19 cellular contexts compared by ENCODE assay signal in genomic region chr7:26008428-26008827, GRCh38.
DNase-seq lines count a peak whose midpoint lies in the region; ATAC-seq, FAIRE-seq and TF ChIP-seq lines count a peak whose summit lies in the region.
"Had no signal": no experiment of that assay in that cellular context is flagged by ENCODE, and none has a peak within 500 bp of the region (broad histone marks: within the 10 kb centered on the region; RNA-seq: fewer than 3 reads in every experiment).

No MANE protein-coding gene starts in this region.

- DNase-seq in DMS53 (lab: John Stamatoyannopoulos, UW) (peak; percentile 24), DMS53 treated with DMSO at 0.1 percent for 48 hours (lab: John Stamatoyannopoulos, UW; ENCODE audit: unreplicated experiment) (no peak), H1 (ENCODE audit: low read depth in 1 of 2, low spot score in 2 of 2) (no peak), retinal pigment epithelial cell (ENCODE audit: low read depth) (peak; percentile 5), iPS-NIHi11 (ENCODE audit: low spot score) (no peak), left colon (no peak), NCI-H69 (lab: John Stamatoyannopoulos, UW) (no peak)
- DNase-seq: AML-193; Caco-2; CD4-positive, alpha-beta T cell; DMS153; DND-41; EL; GOT3; H9 had no signal

- no peak for FAIRE-seq in H1 (lab: Jason Lieb, UNC)
- FAIRE-seq: A549, GM12878 had no signal

- H4K91ac ChIP-seq in H1 (replicated peaks; ENCODE audit: insufficient read length, low read length): no peak overlapping the region

- CTCF ChIA-PET in H1 (lab: Charles Lee; ENCODE audit: partially characterized antibody): interaction anchor here (1.1 to 1.2 kb wide), 2 partner anchors 10 to 20 kb away, joined by 3 read pairs; no protein-coding TSS in a partner anchor

- no peak overlapping the region for H2BK5ac ChIP-seq in H1 (ENCODE audit: low read depth, low read length)

- TF ChIP-seq EP300 in H1 (IDR thresholded peaks at IDR 0.05; ENCODE audit: borderline replicate concordance in 1 of 2, low read depth in 2 of 2, low read length in 2 of 2): no peak

- H2AK5ac ChIP-seq in H1 (ENCODE audit: low read depth, low read length): no peak overlapping the region

- H4K20me1 ChIP-seq in H1 (replicated peaks in 1 of 2; ENCODE audit: control insufficient read depth in 1 of 2, insufficient read depth in 2 of 2, low read length in 2 of 2): no peaks in the 10 kb centered on the region

- H3K36me3 ChIP-seq in H1 (ENCODE audit: control insufficient read depth in 2 of 4, insufficient read depth in 4 of 4, low read length in 3 of 4): peaks cover 0 to 4% (median 1%) of the 10 kb centered on the region in 4 experiments; a peak in 2 of 8 replicates

- H3K4me1 ChIP-seq in H1 (replicated peaks in 1 of 4; ENCODE audit: control insufficient read depth in 3 of 4, insufficient read depth in 4 of 4, low read length in 3 of 4): no peaks in the 10 kb centered on the region
- H3K4me1 ChIP-seq: A549 had no signal

- no peak overlapping the region for H3K23ac ChIP-seq in H1 (ENCODE audit: insufficient read length)

- H3K9me3 ChIP-seq in H1 (ENCODE audit: insufficient read depth in 2 of 2, low read depth in 1 of 2, low read length in 1 of 2): peaks cover 20 to 26% of the 10 kb centered on the region in 2 experiments
- H3K9me3 ChIP-seq: A549, Caco-2 had no signal

- TF ChIP-seq RAD21 in H1 (IDR thresholded peaks at IDR 0.05 in 1 of 2, conservative IDR thresholded peaks at IDR 0.05 in 1 of 2; ENCODE audit: low read depth in 2 of 2, low read length in 2 of 2): no peak

- H3K27me3 ChIP-seq in H1 (replicated peaks in 1 of 4; ENCODE audit: control insufficient read depth in 3 of 4, extremely low read depth in 1 of 4, insufficient read depth in 3 of 4, low read length in 3 of 4): peaks cover 0 to 5% (median 3%) of the 10 kb centered on the region in 4 experiments; a peak in 5 of 7 replicates

- no peak overlapping the region for H2AFZ ChIP-seq in H1 (ENCODE audit: low read length)

- no peak overlapping the region for H4K5ac ChIP-seq in H1 (ENCODE audit: insufficient read length, low read depth, low read length)

- no peak for ATAC-seq in left colon
- ATAC-seq: A549, GM12878 had no signal

- H3K4me3 ChIP-seq in H1 (ENCODE audit: extremely low read depth in 1 of 4, insufficient read depth in 2 of 4, low read depth in 3 of 4, low read length in 4 of 4): no peak overlapping the region
- no peak overlapping the region for H3K4me3 ChIP-seq in retinal pigment epithelial cell (ENCODE audit: low read length)
- H3K4me3 ChIP-seq: A549, GM12878 had no signal

- H3K79me1 ChIP-seq in H1 (ENCODE audit: low read depth, low read length): no peaks in the 10 kb centered on the region

- 85% methylated on average over 5 of the region's 5 CpGs; no CpG with 5 or more reads in 1 of the 2 experiments for WGBS in H1 (ENCODE audit: extremely low coverage in 1 of 2, insufficient coverage in 1 of 2, insufficient read length in 1 of 2, insufficient replicate concordance in 2 of 2, low coverage in 1 of 2, low lambda C conversion rate in 2 of 2, missing lambda C conversion rate in 1 of 2), 2 experiments

- POLR2A ChIA-PET in H1 (lab: Charles Lee; ENCODE audit: partially characterized antibody): interaction anchor here (1.1 kb wide), 1 partner anchor 13 kb away, joined by 3 read pairs; no protein-coding TSS in a partner anchor

- H3K4ac ChIP-seq in H1 (replicated peaks; ENCODE audit: insufficient read length, low read depth, low read length): no peak overlapping the region

- no peak overlapping the region for H3K27ac ChIP-seq in H1 (ENCODE audit: low read depth, low read length)
- H3K27ac ChIP-seq: 22Rv1, A549, C4-2B had no signal

- H3K18ac ChIP-seq in H1 (ENCODE audit: extremely low read depth, low read length): no peak overlapping the region

- H2BK12ac ChIP-seq in H1 (ENCODE audit: low read depth, low read length): 0 out of 2 replicates have a peak overlapping the region, but pooled peaks have one; percentile 27

- intact Hi-C loops in left colon (cut with DNase I, micrococcal nuclease): no loop called here

- H3K79me2 ChIP-seq in H1 (ENCODE audit: control insufficient read depth in 1 of 2, insufficient read depth in 2 of 2, low read length in 2 of 2): no peaks in the 10 kb centered on the region

- H2BK15ac ChIP-seq in H1 (ENCODE audit: low read length): no peak overlapping the region

- H4K8ac ChIP-seq in H1 (ENCODE audit: extremely low read depth, insufficient read depth, low read length): no peak overlapping the region

- H3K4me2 ChIP-seq in H1 (ENCODE audit: insufficient read depth in 1 of 2, low read depth in 2 of 2, low read length in 2 of 2): no peak overlapping the region
- H3K4me2 ChIP-seq: A549 had no signal

- no peak for TF ChIP-seq CTCF in H1 (IDR thresholded peaks at IDR 0.05; ENCODE audit: control extremely low read depth in 1 of 3, insufficient read depth in 1 of 3, low read depth in 1 of 3, low read length in 3 of 3)
- no peak for TF ChIP-seq CTCF in retinal pigment epithelial cell (conservative IDR thresholded peaks at IDR 0.05; ENCODE audit: low read depth, low read length)

- no peak overlapping the region for H3K14ac ChIP-seq in H1 (ENCODE audit: insufficient read length)

- no peak overlapping the region for H3K56ac ChIP-seq in H1 (replicated peaks; ENCODE audit: insufficient read length, low read depth, low read length)

- H3K9ac ChIP-seq in H1 (replicated peaks in 1 of 4; ENCODE audit: extremely low read depth in 1 of 4, low read depth in 3 of 4, low read length in 3 of 4): no peak overlapping the region

- no peaks in the 10 kb centered on the region for H3K23me2 ChIP-seq in H1 (ENCODE audit: low read depth, low read length)

- no peak overlapping the region for H2BK20ac ChIP-seq in H1 (ENCODE audit: low read length)

- no peak for TF ChIP-seq POLR2A in H1 (IDR thresholded peaks at IDR 0.05; ENCODE audit: control extremely low read depth in 1 of 2, low read depth in 2 of 2, low read length in 2 of 2)

- no peak overlapping the region for H2BK120ac ChIP-seq in H1 (replicated peaks; ENCODE audit: low read depth, low read length)

TF ChIP-seq in H1, 55 proteins besides CTCF, POLR2A, EP300 and RAD21:
- TF ChIP-seq POU5F1 (IDR thresholded peaks at IDR 0.05; ENCODE audit: low read depth, low read length): no peak
- TF ChIP-seq TEAD4 (IDR thresholded peaks at IDR 0.05; ENCODE audit: low read depth, low read length): no peak
- TF ChIP-seq SRF (IDR thresholded peaks at IDR 0.05; ENCODE audit: low read depth, low read length): no peak
- no peak for TF ChIP-seq SIN3A (conservative IDR thresholded peaks at IDR 0.05 in 1 of 2, IDR thresholded peaks at IDR 0.05 in 1 of 2; ENCODE audit: low read depth in 1 of 2, low read length in 2 of 2)
- TF ChIP-seq CREB1 (IDR thresholded peaks at IDR 0.05): no peak
- TF ChIP-seq SAP30 (IDR thresholded peaks at IDR 0.05; ENCODE audit: insufficient read depth, insufficient replicate concordance, low read length): no peak
- TF ChIP-seq JUND (IDR thresholded peaks at IDR 0.05; ENCODE audit: low read length): no peak
- TF ChIP-seq CEBPB (IDR thresholded peaks at IDR 0.05; ENCODE audit: low read depth, low read length): no peak

Comparison
In these comparisons a context has a peak if more than half of its experiments do, and no peak if none do; other contexts are left out.
1. DNase-seq: peak in DMS53 (single experiment) and retinal pigment epithelial cell (single experiment); none in DMS53 treated with DMSO at 0.1 percent for 48 hours (single experiment), H1 (0 of 2), iPS-NIHi11 (single experiment), left colon (0 of 2) and NCI-H69 (single experiment).